In the genomic region with DNA sequence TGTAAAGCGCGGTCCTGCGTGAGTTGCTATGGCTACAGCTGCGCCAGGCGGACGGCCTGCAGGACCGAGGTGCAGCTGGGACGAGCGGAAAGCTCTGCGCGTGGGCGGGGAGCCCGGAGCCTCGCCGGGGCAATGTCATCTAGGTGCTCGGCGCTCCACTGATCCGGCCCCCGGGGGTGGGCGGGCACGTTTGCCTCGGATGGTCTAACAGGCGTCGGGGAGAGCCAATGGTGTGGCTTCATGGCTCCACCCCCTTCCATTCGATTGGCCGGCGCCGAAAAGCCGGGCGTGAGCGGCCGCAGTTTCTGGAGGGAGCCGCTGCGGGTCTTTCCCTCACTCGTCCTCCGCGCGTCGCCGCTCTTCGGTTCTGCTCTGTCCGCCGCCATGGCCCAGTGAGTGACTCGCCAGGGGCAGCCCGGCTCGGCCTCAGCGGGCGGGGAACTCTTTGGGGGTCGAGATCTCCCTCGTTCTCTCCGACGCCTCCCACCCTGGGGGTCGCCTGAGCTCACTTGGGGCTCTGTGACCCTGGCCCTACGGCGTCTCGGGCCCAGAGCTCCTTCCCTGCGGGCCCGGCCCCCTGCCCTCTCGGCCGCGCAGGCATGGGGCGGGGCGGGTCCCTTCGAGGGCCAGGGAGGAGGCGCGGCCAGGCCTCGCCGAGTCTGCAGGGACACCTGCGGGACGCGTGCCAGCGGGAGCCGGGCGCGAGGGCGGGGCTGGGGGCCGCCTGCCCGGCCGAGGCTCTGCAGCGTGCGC, we compare ENCODE assay signal across 8 cellular contexts. TPM values are rescaled to one million over a fixed set of nuclear protein-coding genes. Genes with fewer than 3 reads are reported as not detected.
DNase-seq lines count a peak whose midpoint lies in the region; ATAC-seq, FAIRE-seq and TF ChIP-seq lines count a peak whose summit lies in the region.

A gene (plus strand): TSS at position 331 of the 753 bp plus-strand sequence. CDS start 54 bp downstream, at position 385.

- ATAC-seq in HG02840 (IDR thresholded peaks at IDR 0.05; ENCODE audit: low FRiP score, unreplicated experiment) (peak; percentile 94), T-cell (replicated peaks in 1 of 4) (peak; percentile 96 to 98 (median 97)), heart left ventricle (peak; percentile 99 to 100 (median 99)), upper lobe of left lung (ENCODE audit: low FRiP score in 2 of 2) (peak; percentile 98 to 100)

- intact Hi-C loops in adrenal gland (cut with DNase I) = no loop called here
- intact Hi-C loops in heart left ventricle (cut with DNase I) = no loop called here
- intact Hi-C loops in posterior cingulate gyrus (cut with DNase I) = loop anchor here (2.0 kb wide), 2 partner anchors 32 to 188 kb away; a partner anchor contains a TSS

- peaks cover 12 to 24% (median 24%) of the 10 kb centered on the region in 3 donors for H3K4me1 Mint-ChIP-seq in T-cell

- H3K36me3 Mint-ChIP-seq in T-cell = peaks cover 5% of the 10 kb centered on the region

- H3K9me3 Mint-ChIP-seq in T-cell = no peaks in the 10 kb centered on the region

- H3K4me3 Mint-ChIP-seq in T-cell = peak within 1 kb of the TSS; percentile 96 to 97 (median 96)

- peak within 1 kb of the TSS; percentile 69 to 95 (median 87) for H3K27ac ChIP-seq in adrenal gland
- H3K27ac ChIP-seq in heart left ventricle = peak within 1 kb of the TSS; percentile 59 to 97 (median 92)
- peak within 1 kb of the TSS; percentile 91 to 95 (median 92) for H3K27ac ChIP-seq in upper lobe of left lung

- H3K4me3 ChIP-seq in adrenal gland (peak within 1 kb of the TSS; percentile 52 to 86 (median 55)), heart left ventricle (peak within 1 kb of the TSS; percentile 80 to 98 (median 90)), upper lobe of left lung (peak within 1 kb of the TSS; percentile 75 to 96 (median 91))

- peaks cover 0 to 22% of the 10 kb centered on the region in 2 donors for H3K36me3 ChIP-seq in adrenal gland (replicated peaks in 1 of 2)
- H3K36me3 ChIP-seq in heart left ventricle = peaks cover 0 to 25% (median 19%) of the 10 kb centered on the region in 9 donors
- H3K36me3 ChIP-seq in upper lobe of left lung = peaks cover 4 to 14% (median 13%) of the 10 kb centered on the region in 4 donors

- H3K27ac Mint-ChIP-seq in T-cell = peak within 1 kb of the TSS; percentile 85 to 88

- POLR2A ChIA-PET in T-cell (lab: Charles Lee) = interaction anchor here in 1 of 2 donors (1.0 kb wide), 1 partner anchor 12 kb away, joined by 6 read pairs; no protein-coding TSS in a partner anchor

- DNase-seq in GM12891 (ENCODE audit: insufficient read length, low spot score) (peak; percentile 99), NCI-H1436 treated with DMSO at 0.1 percent for 48 hours (lab: John Stamatoyannopoulos, UW) (peak; percentile 88), T-cell (peak; percentile 91 to 98 (median 96)), adrenal gland (peak; percentile 98 to 99 (median 99)), heart left ventricle (peak; percentile 99 to 100 (median 99)), posterior cingulate gyrus (peak; percentile 96 to 100 (median 99)), upper lobe of left lung (peak; percentile 99)

- H3K9me3 ChIP-seq in adrenal gland (replicated peaks in 1 of 3) = no peaks in the 10 kb centered on the region
- peaks cover 0 to 11% (median 2%) of the 10 kb centered on the region in 12 donors for H3K9me3 ChIP-seq in heart left ventricle
- no peaks in the 10 kb centered on the region for H3K9me3 ChIP-seq in upper lobe of left lung

- H3K4me1 ChIP-seq in adrenal gland (replicated peaks in 1 of 2) (peaks cover 0 to 27% of the 10 kb centered on the region in 2 donors), heart left ventricle (peaks cover 0 to 43% (median 15%) of the 10 kb centered on the region in 12 donors), upper lobe of left lung (peaks cover 13 to 28% (median 20%) of the 10 kb centered on the region in 4 donors)

- WGBS in adrenal gland, 4 donors = 0 to 1% (median 0%) methylated on average over 3 to 81 of the region's 81 CpGs
- WGBS in heart left ventricle, 4 donors = 0 to 1% (median 0%) methylated on average over 11 to 81 of the region's 81 CpGs
- WGBS in upper lobe of left lung, 2 donors = 1% methylated on average over 31 of the region's 81 CpGs; no CpG with 5 or more reads in 1 of the 2 donors

- no peaks in the 10 kb centered on the region for H3K27me3 Mint-ChIP-seq in T-cell

- CTCF ChIA-PET in T-cell (lab: Charles Lee) = interaction anchor here in 1 of 2 donors (0.6 to 1.4 kb wide), 3 partner anchors 10 to 189 kb away, joined by 3 to 4 read pairs (median 3); a partner anchor contains a TSS

- FAIRE-seq in GM12891 (lab: Jason Lieb, UNC) = peak; percentile 95

- no peaks in the 10 kb centered on the region for H3K27me3 ChIP-seq in adrenal gland
- no peaks in the 10 kb centered on the region for H3K27me3 ChIP-seq in heart left ventricle
- no peaks in the 10 kb centered on the region for H3K27me3 ChIP-seq in upper lobe of left lung

- TF ChIP-seq POLR2A in GM12891 (IDR thresholded peaks at IDR 0.05; ENCODE audit: low read depth, low read length) (peak; percentile 65), adrenal gland (IDR thresholded peaks at IDR 0.05) (peak; percentile 87 to 89), heart left ventricle (IDR thresholded peaks at IDR 0.05) (peak in 1 of 2 donors; percentile 82), upper lobe of left lung (IDR thresholded peaks at IDR 0.05) (peak; percentile 58 to 89 (median 74))

- TF ChIP-seq EP300 in upper lobe of left lung (IDR thresholded peaks at IDR 0.05) = peak in 1 of 4 donors; percentile 27

- TF ChIP-seq CTCF in adrenal gland (IDR thresholded peaks at IDR 0.05) = peak in 2 of 6 experiments; percentile 8 to 9
- peak in 1 of 12 donors; percentile 31 for TF ChIP-seq CTCF in heart left ventricle (IDR thresholded peaks at IDR 0.05)
- TF ChIP-seq CTCF in upper lobe of left lung (IDR thresholded peaks at IDR 0.05) = peak in 2 of 6 experiments; percentile 21 to 33

TF ChIP-seq in GM12891, 5 proteins besides CTCF, POLR2A, EP300 and RAD21:
- TF ChIP-seq PAX5 (IDR thresholded peaks at IDR 0.05; ENCODE audit: insufficient read depth, low read length, severe bottlenecking) = no peak
- peak; percentile 83; the same call in 1 of the 2 replicates for TF ChIP-seq TAF1 (IDR thresholded peaks at IDR 0.05; ENCODE audit: low read depth, low read length)
- TF ChIP-seq POU2F2 (IDR thresholded peaks at IDR 0.05; ENCODE audit: low read depth, low read length) = peak; percentile 50
- TF ChIP-seq POLR2AphosphoS5 (IDR thresholded peaks at IDR 0.05; ENCODE audit: low read depth, low read length) = peak; percentile 76
- TF ChIP-seq SPI1 (IDR thresholded peaks at IDR 0.05; ENCODE audit: low read depth, low read length) = no peak
TF ChIP-seq in GM12891: peak in this region for 3.

RNA-seq across cellular contexts. Expression of the gene that starts here (rescaled TPM):
- 118 TPM for polyA plus RNA-seq in GM12891 (2012; ENCODE audit: low read depth, missing spikeins)
- total RNA-seq in T-cell (10 to 100 TPM; 23.3 to 43.7 (median 37.0) TPM), adrenal gland (100 to 1,000 TPM in 2 of 8 donors, 10 to 100 TPM in 6; 68.5 to 162 (median 84.6) TPM), heart left ventricle (10 to 100 TPM; 25.0 to 95.2 (median 31.1) TPM), upper lobe of left lung (100 to 1,000 TPM; 118 to 211 (median 183) TPM)
- polyA plus RNA-seq in adrenal gland (100 to 1,000 TPM in 1 of 3 donors, 10 to 100 TPM in 2; 32.2 to 170 (median 41.4) TPM), heart left ventricle (10 to 100 TPM; 13.3 to 30.9 TPM)

Comparison
In these comparisons a context has a peak if more than half of its experiments do, and no peak if none do; other contexts are left out.
1. Peak in every context shown above with its lines: DNase-seq, ATAC-seq, H3K4me3 ChIP-seq and H3K27ac ChIP-seq.